Comparison of ENCODE assay signal across 1 cellular context in genomic region chr5:91794856-91795548, GRCh38.
A peak's percentile ranks its signal among the peaks of the same experiment; 100 is the strongest.
TF ChIP-seq lines count a peak whose summit lies in the region.

No MANE protein-coding gene starts in this region.

TF ChIP-seq in HepG2, 621 proteins besides CTCF, POLR2A, EP300 and RAD21 (continued from another document):
- TF ChIP-seq AHDC1 (CRISPR knock-in tag; IDR thresholded peaks at IDR 0.05; ENCODE audit: borderline replicate concordance) (peak; percentile 65; the same call in 1 of the 2 replicates), KLF15 (CRISPR knock-in tag; IDR thresholded peaks at IDR 0.05; ENCODE audit: borderline replicate concordance) (no peak), ZNF570 (CRISPR knock-in tag; IDR thresholded peaks at IDR 0.05; ENCODE audit: borderline replicate concordance) (no peak), ZNF432 (CRISPR knock-in tag; IDR thresholded peaks at IDR 0.05; ENCODE audit: borderline replicate concordance) (no peak), DZIP1 (CRISPR knock-in tag; IDR thresholded peaks at IDR 0.05) (no peak)
